Comparison of ENCODE assay signal across 32 cellular contexts in the genomic region with DNA sequence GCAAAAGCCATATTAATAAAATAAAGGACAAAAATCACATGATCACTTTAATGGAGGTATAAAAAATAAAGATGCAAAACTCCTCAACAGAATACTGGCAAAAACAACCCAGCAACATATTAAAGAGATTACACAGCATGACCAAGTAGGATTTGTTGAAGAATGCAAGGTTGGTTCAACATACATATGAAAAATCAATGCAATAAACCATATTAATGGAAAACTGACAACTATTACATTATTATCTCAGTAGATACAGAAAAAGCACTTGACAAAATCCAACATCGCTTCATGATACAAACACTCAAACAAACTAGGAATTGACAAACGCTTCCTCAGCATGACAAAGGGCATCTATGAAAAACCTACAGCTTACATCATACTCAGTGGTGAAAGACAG.
"Had no signal": no experiment of that assay in that cellular context is flagged by ENCODE, and none has a peak within 500 bp of the region (broad histone marks: within the 10 kb centered on the region; RNA-seq: fewer than 3 reads in every experiment).

No MANE protein-coding gene starts in this region.

- H3K9me3 ChIP-seq: colonic mucosa had no signal

- H3K27me3 ChIP-seq: ascending aorta, cardiac muscle cell, colonic mucosa had no signal

- H3K36me3 ChIP-seq: ascending aorta, cardiac muscle cell, colonic mucosa had no signal

- FAIRE-seq: bronchial epithelial cell had no signal

- H3K4me1 ChIP-seq: ascending aorta, colonic mucosa had no signal

- DNase-seq: activated B cell treated with CpG ODN at 0.5 μM for 24 hours; activated CD4-positive, alpha-beta memory T cell treated with anti-CD3 and anti-CD28 coated beads for 36 hours; activated CD4-positive, alpha-beta T cell treated with anti-CD3 and anti-CD28 coated beads for 4 hours; activated CD4-positive, alpha-beta T cell treated with anti-CD3 and anti-CD28 coated beads, Interleukin-2, amount 10 ng/mL, durations not matched to agents 24 days and 14 days; activated CD4-positive, alpha-beta T cell treated with anti-CD3 and anti-CD28 coated beads, Interleukin-2, amount 50 U/mL, for 1 hour; activated CD4-positive, alpha-beta T cell treated with anti-CD3 and anti-CD28 coated beads, Interleukin-2, amount 50 U/mL, for 4 hours; activated CD4-positive, CD25-positive, alpha-beta regulatory T cell treated with anti-CD3 and anti-CD28 coated beads, Interleukin-2, amount 50 U/mL, for 72 hours; activated CD8-positive, alpha-beta memory T cell treated with anti-CD3 and anti-CD28 coated beads, Interleukin-2, amount 50 U/mL, for 4 hours; activated CD8-positive, alpha-beta T cell treated with anti-CD3 and anti-CD28 coated beads for 36 hours; activated effector memory CD4-positive, alpha-beta T cell treated with anti-CD3 and anti-CD28 coated beads, Interleukin-2, amount 50 U/mL, for 16 hours; activated gamma-delta T cell treated with Interleukin-2 at 50 U/mL for 16 hours; activated naive CD4-positive, alpha-beta T cell; activated naive CD4-positive, alpha-beta T cell treated with anti-CD3 and anti-CD28 coated beads for 36 hours; activated naive CD4-positive, alpha-beta T cell treated with anti-CD3 and anti-CD28 coated beads, Interleukin-2, amount 50 U/mL, for 16 hours; activated naive CD8-positive, alpha-beta T cell treated with anti-CD3 and anti-CD28 coated beads for 36 hours; activated T-cell treated with anti-CD3 and anti-CD28 coated beads for 4 hours; activated T-cell treated with anti-CD3 and anti-CD28 coated beads, Interleukin-2, amount 50 U/mL, for 1 hour; activated T-cell treated with anti-CD3 and anti-CD28 coated beads, Interleukin-2, amount 50 U/mL, for 4 hours; activated T-cell treated with anti-CD3 and anti-CD28 coated beads, Interleukin-2, amount 50 U/mL, for 72 hours; amygdala; anterior cingulate cortex; caudate nucleus; cerebellar nuclear complex; colonic mucosa; T-helper 2 cell; T-helper 9 cell had no signal

- ATAC-seq: activated CD8-positive, alpha-beta T cell treated with anti-CD3 and anti-CD28 coated beads for 36 hours; activated naive CD4-positive, alpha-beta T cell treated with anti-CD3 and anti-CD28 coated beads, Interleukin-2, amount 50 U/mL, for 72 hours; activated T-cell treated with anti-CD3 and anti-CD28 coated beads, Interleukin-2, amount 50 U/mL, for 4 hours; activated T-cell treated with anti-CD3 and anti-CD28 coated beads, Interleukin-2, amount 50 U/mL, for 72 hours; activated T-helper 17 cell treated with anti-CD3 and anti-CD28 coated beads, Interleukin-2, amount 50 U/mL, for 72 hours had no signal

- H3K27ac ChIP-seq: ascending aorta, cardiac muscle cell, colonic mucosa, VCaP had no signal

- H3K4me3 ChIP-seq: ascending aorta, cardiac muscle cell, colonic mucosa had no signal
